ENCODE assay signal across 12 cellular contexts in the genomic region with DNA sequence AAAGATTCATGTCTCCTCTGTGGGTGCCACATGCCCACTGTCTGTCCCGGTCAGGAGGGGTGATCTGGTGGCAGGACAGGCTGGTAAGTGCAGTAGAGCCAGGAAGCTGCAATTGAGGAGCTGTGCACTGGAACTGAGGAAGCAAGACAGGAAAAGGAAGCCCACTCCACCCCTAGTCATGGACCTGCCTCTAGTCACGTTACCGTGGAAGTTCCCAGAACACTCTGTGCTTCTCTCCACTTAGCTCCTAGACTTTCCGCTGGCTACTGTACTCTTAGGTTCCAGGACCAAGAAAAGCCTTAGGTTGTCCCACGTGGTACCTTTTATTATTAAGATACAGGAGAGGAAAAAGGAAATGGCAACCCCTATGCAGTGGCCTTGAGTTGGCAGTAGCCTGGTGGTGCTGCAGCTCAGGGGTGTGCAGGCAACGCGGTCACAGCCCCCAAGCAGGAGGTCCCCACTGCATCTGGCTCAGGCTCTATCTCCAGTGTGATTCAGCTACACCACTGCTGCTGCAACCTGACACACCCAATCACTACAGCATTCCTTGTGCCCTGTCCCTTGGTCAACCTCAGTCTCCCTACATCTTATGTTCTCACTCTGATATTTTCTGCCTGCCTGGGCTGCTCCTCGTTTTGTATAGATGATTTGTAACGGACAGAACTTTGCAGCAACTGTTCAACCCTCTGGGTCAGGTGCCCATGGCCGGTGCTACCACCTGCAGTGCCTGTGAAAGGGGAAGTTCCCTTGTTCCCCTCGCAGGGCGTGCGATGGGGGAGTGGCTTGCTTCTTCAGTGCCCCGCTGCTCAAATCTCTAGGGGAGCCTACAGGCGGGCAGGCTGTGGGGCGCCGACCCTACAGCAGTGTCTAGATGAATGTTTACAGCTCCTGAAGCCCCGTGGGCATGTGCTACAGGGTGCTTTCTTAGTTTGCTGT. TPM values are rescaled to one million over a fixed set of nuclear protein-coding genes. Genes with fewer than 3 reads are reported as not detected.
DNase-seq lines count a peak whose midpoint lies in the region; ATAC-seq, FAIRE-seq and TF ChIP-seq lines count a peak whose summit lies in the region.
"Had no signal": no experiment of that assay in that cellular context is flagged by ENCODE, and none has a peak within 500 bp of the region (broad histone marks: within the 10 kb centered on the region; RNA-seq: fewer than 3 reads in every experiment).

No MANE protein-coding gene starts in this region.

- H3K4me3 ChIP-seq in Karpas-422 (ENCODE audit: low read length): peak overlapping the region; percentile 69
- H3K4me3 ChIP-seq in GM12878: 0 out of 2 replicates have a peak overlapping the region, but pooled peaks have one; percentile 32
- H3K4me3 ChIP-seq: sigmoid colon had no signal

- peak; percentile 56 for ATAC-seq in GM12878

- no peaks in the 10 kb centered on the region for H3K36me3 Mint-ChIP-seq in progenitor cell of endocrine pancreas (ENCODE audit: insufficient read depth)

- CTCF ChIA-PET in GM12878 (lab: Yijun Ruan, JAX): interaction anchor here (0.5 kb wide), 1 partner anchor 315 kb away, joined by 3 read pairs; no protein-coding TSS in a partner anchor

- TF ChIP-seq POLR2A in GM12878 (IDR thresholded peaks at IDR 0.05; ENCODE audit: low read depth, low read length): no peak

- RAD21 ChIA-PET in GM12878 (lab: Charles Lee; ENCODE audit: unreplicated experiment): no interaction called here

- 7% methylated on average over 17 of the region's 18 CpGs for WGBS in GM12878 (ENCODE audit: insufficient coverage, insufficient replicate concordance, low lambda C conversion rate, missing lambda C conversion rate)

- peak overlapping the region; percentile 76 for H3K9ac ChIP-seq in Karpas-422 (ENCODE audit: low read length)
- no peak overlapping the region for H3K9ac ChIP-seq in GM12878 (ENCODE audit: control insufficient read depth, insufficient read depth, low read length)

- TF ChIP-seq CTCF in GM12878 (IDR thresholded peaks at IDR 0.05 in 2 of 3, conservative IDR thresholded peaks at IDR 0.05 in 1 of 3; ENCODE audit: control insufficient read depth in 2 of 3, extremely low read depth in 1 of 3, insufficient read depth in 1 of 3, low read depth in 3 of 3, low read length in 3 of 3) (no peak), progenitor cell of endocrine pancreas (IDR thresholded peaks at IDR 0.05; ENCODE audit: unreplicated experiment) (no peak)

- no peaks in the 10 kb centered on the region for H3K9me2 ChIP-seq in Karpas-422 (replicated peaks; ENCODE audit: insufficient read depth, low read length)

- H3K9me3 ChIP-seq in Karpas-422 (ENCODE audit: low read length) (no peaks in the 10 kb centered on the region), GM12878 (replicated peaks; ENCODE audit: control insufficient read depth, insufficient read depth, low read length) (no peaks in the 10 kb centered on the region; the same call in 2 of the 3 replicates)
- H3K9me3 ChIP-seq: sigmoid colon had no signal

- POLR2A ChIA-PET in GM12878 (lab: Charles Lee): no interaction called here

- H2AFZ ChIP-seq in Karpas-422 (ENCODE audit: low read length): peak overlapping the region; percentile 89
- H2AFZ ChIP-seq in GM12878 (ENCODE audit: control insufficient read depth, low read depth, low read length): peak overlapping the region; percentile 21; the same call in 1 of the 2 replicates

- in situ Hi-C loops in GM12878 (cut with MboI): no loop called here

- H3K4me3 Mint-ChIP-seq in progenitor cell of endocrine pancreas (ENCODE audit: low read depth): no peak overlapping the region

- no peaks in the 10 kb centered on the region for H3K36me3 ChIP-seq in Karpas-422 (ENCODE audit: insufficient read depth, low read length)
- no peaks in the 10 kb centered on the region for H3K36me3 ChIP-seq in GM12878 (ENCODE audit: control insufficient read depth in 2 of 2, insufficient read depth in 2 of 2, low read length in 1 of 2)
- H3K36me3 ChIP-seq: sigmoid colon had no signal

- H3K4me1 ChIP-seq in Karpas-422 (ENCODE audit: low read length) (peaks cover 24% of the 10 kb centered on the region), GM12878 (ENCODE audit: control insufficient read depth, insufficient read depth, low read length) (no peaks in the 10 kb centered on the region)
- H3K4me1 ChIP-seq: sigmoid colon had no signal

- TF ChIP-seq EP300 in GM12878 (IDR thresholded peaks at IDR 0.05; ENCODE audit: borderline replicate concordance in 1 of 2, control insufficient read depth in 1 of 2, low read depth in 2 of 2, low read length in 2 of 2): no peak

- BruUV-seq in GM12878 (replicated peaks; lab: Mats Ljungman, UMichigan): no TSS peak

- FAIRE-seq in GM12878 (lab: Jason Lieb, UNC): no peak

- H3K27me3 ChIP-seq in Karpas-422 (ENCODE audit: low read length) (peaks cover 2% of the 10 kb centered on the region; the same call in 1 of the 2 replicates), GM12878 (replicated peaks in 1 of 2; ENCODE audit: control insufficient read depth in 2 of 2, insufficient read depth in 2 of 2, low read length in 1 of 2) (no peaks in the 10 kb centered on the region; a peak in 1 of 4 replicates)

- peaks cover 4% of the 10 kb centered on the region for H3K4me1 Mint-ChIP-seq in progenitor cell of endocrine pancreas (ENCODE audit: low read depth)

- H4K20me1 ChIP-seq in Karpas-422 (ENCODE audit: insufficient read depth, low read depth, low read length) (no peaks in the 10 kb centered on the region), GM12878 (ENCODE audit: control insufficient read depth, insufficient read depth) (no peaks in the 10 kb centered on the region)

- DNase-seq in NCI-H345 (lab: John Stamatoyannopoulos, UW) (peak; percentile 53), NCI-H345 treated with DMSO at 0.1 percent for 48 hours (lab: John Stamatoyannopoulos, UW; ENCODE audit: unreplicated experiment) (no peak), Karpas-422 (peak; percentile 92), GM12878 (ENCODE audit: low read depth, low spot score) (no peak), progenitor cell of endocrine pancreas (ENCODE audit: low spot score, unreplicated experiment) (no peak), NCI-H510A treated with DMSO at 0.1 percent for 48 hours (lab: John Stamatoyannopoulos, UW) (no peak), hypothalamus (lab: John Stamatoyannopoulos, UW) (no peak)
- no peak for DNase-seq in stimulated activated naive CD4-positive, alpha-beta T cell treated with Interleukin-2 at 50 U/mL for 16 hours (lab: John Stamatoyannopoulos, UW)
- DNase-seq: ACHN, NCI-H187 had no signal

- no peaks in the 10 kb centered on the region for H3K79me2 ChIP-seq in Karpas-422 (ENCODE audit: low read length)
- H3K79me2 ChIP-seq in GM12878 (ENCODE audit: control insufficient read depth, insufficient read depth, low read length): no peaks in the 10 kb centered on the region

- intact Hi-C loops in GM12878 (cut with micrococcal nuclease; ENCODE audit: unreplicated experiment): no loop called here

- H3K27me3 Mint-ChIP-seq in progenitor cell of endocrine pancreas: peaks cover 56% of the 10 kb centered on the region

- SMC1A ChIA-PET in GM12878 (lab: Charles Lee; ENCODE audit: uncharacterized antibody, unreplicated experiment): no interaction called here

- H3K9me3 Mint-ChIP-seq in progenitor cell of endocrine pancreas (ENCODE audit: low read depth): peaks cover 5% of the 10 kb centered on the region

- no peak for TF ChIP-seq RAD21 in GM12878 (IDR thresholded peaks at IDR 0.05; ENCODE audit: insufficient read depth, low read depth, low read length)

- H3K27ac Mint-ChIP-seq in progenitor cell of endocrine pancreas: peak overlapping the region; percentile 33

- H3K27ac ChIP-seq in Karpas-422 (ENCODE audit: low read length) (peak overlapping the region; percentile 84), GM12878 (ENCODE audit: control insufficient read depth, insufficient read depth) (no peak overlapping the region)

- H3K4me2 ChIP-seq in Karpas-422 (ENCODE audit: low read depth, low read length, poor library complexity, severe bottlenecking) (peak overlapping the region; percentile 82), GM12878 (ENCODE audit: control insufficient read depth, insufficient read depth) (peak overlapping the region; percentile 21; the same call in 1 of the 2 replicates)

TF ChIP-seq in GM12878, 131 proteins besides CTCF, POLR2A, EP300 and RAD21 (continues in another document):
- TF ChIP-seq MTA3 (IDR thresholded peaks at IDR 0.05; ENCODE audit: borderline replicate concordance, low read length) (no peak), SMC3 (IDR thresholded peaks at IDR 0.05; ENCODE audit: borderline replicate concordance, low read length) (no peak), CEBPB (IDR thresholded peaks at IDR 0.05; ENCODE audit: borderline replicate concordance in 1 of 2, low read depth in 2 of 2, low read length in 2 of 2) (no peak), CHD1 (IDR thresholded peaks at IDR 0.05; ENCODE audit: low read depth, low read length) (no peak), KDM1A (IDR thresholded peaks at IDR 0.05; ENCODE audit: borderline replicate concordance) (no peak), E2F4 (IDR thresholded peaks at IDR 0.05; ENCODE audit: low read depth, low read length) (no peak)

RNA-seq across cellular contexts. Expression of gene GPR12, which starts 24.4 kb away (rescaled TPM):
- total RNA-seq in Karpas-422 (2014; rRNA removed; shearing (Covaris generic); ENCODE audit: low replicate concordance): not detected in 2 replicates
- not detected in 2 replicates for total RNA-seq in GM12878 (2013; cell fraction: nucleolus; rRNA removed)
- not detected in 2 replicates for total RNA-seq in GM12878 (2014; rRNA removed)
- not detected in 2 replicates for total RNA-seq in GM12878 (2014; rRNA removed; fragmentation: Illumina TruSeq; extraction: Trizol)
- total RNA-seq in GM12878 (2021): not detected in 2 replicates
- polyA plus RNA-seq in GM12878 (2011; ENCODE audit: low read depth): not detected
- not detected in 2 replicates for polyA plus RNA-seq in GM12878 (2011; rRNA removed)
- not detected in 2 replicates for polyA plus RNA-seq in GM12878 (2011; cell fraction: cytosol; rRNA removed)
- polyA plus RNA-seq in GM12878 (2011; cell fraction: nucleus; rRNA removed): not detected in 2 replicates
- not detected in 2 replicates for polyA plus RNA-seq in GM12878 (2012)
- not detected in 2 replicates for polyA plus RNA-seq in GM12878 (2014; fragmentation: Illumina TruSeq; extraction: Trizol)
- not detected for polyA plus RNA-seq in GM12878 (2014; fragmentation: Nextera tagmentation; extraction: Ambion mirVana)
- not detected in 2 replicates for polyA plus RNA-seq in GM12878 (2014; rRNA removed)
- polyA plus RNA-seq in GM12878 (2016; fragmentation: Nextera tagmentation; extraction: Ambion mirVana): not detected
- polyA minus RNA-seq in GM12878 (2011; rRNA and poly(A)+ RNA removed): not detected in 2 replicates
- polyA minus RNA-seq in GM12878 (2011; cell fraction: cytosol; rRNA and poly(A)+ RNA removed): not detected in 2 replicates
- polyA minus RNA-seq in GM12878 (2011; cell fraction: nucleus; rRNA and poly(A)+ RNA removed): not detected in 2 replicates
- not detected in 2 replicates for total RNA-seq in progenitor cell of endocrine pancreas
- total RNA-seq: fibroblast of villous mesenchyme had no signal

Comparison
In these comparisons a context has a peak if more than half of its experiments do, and no peak if none do; other contexts are left out.
1. DNase-seq: peak in NCI-H345 (single experiment) and Karpas-422 (single experiment); none in NCI-H345 treated with DMSO at 0.1 percent for 48 hours (single experiment), GM12878 (single experiment), progenitor cell of endocrine pancreas (single experiment), NCI-H510A treated with DMSO at 0.1 percent for 48 hours (single experiment), stimulated activated naive CD4-positive, alpha-beta T cell treated with Interleukin-2 at 50 U/mL for 16 hours (single experiment) and hypothalamus (0 of 51).